Comparison of ENCODE assay signal across 18 cellular contexts in genomic region chr1:157201767-157202166, GRCh38.
"Had no signal": no experiment of that assay in that cellular context is flagged by ENCODE, and none has a peak within 500 bp of the region (broad histone marks: within the 10 kb centered on the region; RNA-seq: fewer than 3 reads in every experiment).

No MANE protein-coding gene starts in this region.

- ATAC-seq: activated naive CD4-positive, alpha-beta T cell treated with anti-CD3 and anti-CD28 coated beads, Interleukin-2, amount 50 U/mL, for 72 hours; left ventricle myocardium superior; right cardiac atrium had no signal

- H3K4me3 ChIP-seq: dorsolateral prefrontal cortex, hepatocyte, skin epidermis, tibial nerve had no signal

- H3K4me1 Mint-ChIP-seq: nephron had no signal

- H3K4me1 ChIP-seq: tibial nerve had no signal

- H3K27ac Mint-ChIP-seq: activated CD4-positive, alpha-beta memory T cell treated with anti-CD3 and anti-CD28 coated beads for 36 hours; activated naive CD4-positive, alpha-beta T cell treated with anti-CD3 and anti-CD28 coated beads, Interleukin-2, amount 50 U/mL, for 72 hours; activated T-cell treated with anti-CD3 and anti-CD28 coated beads, Interleukin-2, amount 50 U/mL, for 24 hours; nephron had no signal

- H3K36me3 Mint-ChIP-seq: activated CD4-positive, alpha-beta memory T cell treated with anti-CD3 and anti-CD28 coated beads for 36 hours; activated naive CD4-positive, alpha-beta T cell treated with anti-CD3 and anti-CD28 coated beads, Interleukin-2, amount 50 U/mL, for 72 hours had no signal

- H3K4me3 Mint-ChIP-seq: activated CD4-positive, alpha-beta memory T cell treated with anti-CD3 and anti-CD28 coated beads for 36 hours; activated T-cell treated with anti-CD3 and anti-CD28 coated beads, Interleukin-2, amount 50 U/mL, for 24 hours; nephron had no signal

- H3K27me3 ChIP-seq: hepatocyte, tibial nerve had no signal

- DNase-seq: activated CD4-positive, alpha-beta memory T cell treated with anti-CD3 and anti-CD28 coated beads for 36 hours; activated T-cell treated with anti-CD3 and anti-CD28 coated beads, Interleukin-2, amount 50 U/mL, for 24 hours; dorsolateral prefrontal cortex; erythroblast; left ventricle myocardium superior; occipital lobe; right cardiac atrium; stimulated activated CD4-positive, alpha-beta T cell treated with anti-CD3 and anti-CD28 coated beads, Interleukin-15, amount 100 ng/mL, for 24 hours; stimulated activated CD4-positive, alpha-beta T cell treated with anti-CD3 and anti-CD28 coated beads, Interleukin-4, amount 100 ng/mL, for 4 hours; stimulated activated CD8-positive, alpha-beta memory T cell treated with anti-CD3 and anti-CD28 coated beads, Interleukin-4, amount 100 ng/mL, for 48 hours; stimulated activated naive CD4-positive, alpha-beta T cell treated with Interleukin-2 at 50 U/mL for 16 hours; substantia nigra; WERI-Rb-1 had no signal

- H3K27ac ChIP-seq: dorsolateral prefrontal cortex, hepatocyte, skin epidermis, tibial nerve, WERI-Rb-1 had no signal

- H3K9me3 ChIP-seq: tibial nerve had no signal

- H3K36me3 ChIP-seq: tibial nerve, WERI-Rb-1 had no signal

- H3K9me3 Mint-ChIP-seq: activated CD4-positive, alpha-beta memory T cell treated with anti-CD3 and anti-CD28 coated beads for 36 hours; activated naive CD4-positive, alpha-beta T cell treated with anti-CD3 and anti-CD28 coated beads, Interleukin-2, amount 50 U/mL, for 72 hours; activated T-cell treated with anti-CD3 and anti-CD28 coated beads, Interleukin-2, amount 50 U/mL, for 24 hours; nephron had no signal
